24 cellular contexts compared by ENCODE assay signal in the genomic region with DNA sequence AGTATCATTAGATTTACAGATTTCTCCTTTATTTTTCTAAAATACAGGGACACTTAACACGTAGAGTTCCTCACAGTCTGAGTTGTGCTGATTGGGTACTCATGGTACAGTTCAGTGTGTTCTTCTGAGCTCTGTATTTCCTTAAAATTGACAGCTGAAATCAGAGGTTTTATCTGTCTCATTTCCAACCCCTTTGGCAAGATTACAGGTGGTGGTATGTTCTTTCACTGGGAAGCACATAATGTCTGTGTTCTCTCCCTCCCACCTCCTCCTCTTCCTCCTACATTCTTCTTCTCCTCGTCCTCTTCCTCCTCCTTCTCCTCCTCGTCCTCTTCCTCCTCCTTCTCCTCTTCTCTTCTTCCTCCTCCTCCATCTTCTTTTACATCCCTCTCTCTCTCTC.
DNase-seq lines count a peak whose midpoint lies in the region; ATAC-seq and TF ChIP-seq lines count a peak whose summit lies in the region.
"Had no signal": no experiment of that assay in that cellular context is flagged by ENCODE, and none has a peak within 500 bp of the region (broad histone marks: within the 10 kb centered on the region; RNA-seq: fewer than 3 reads in every experiment).

No MANE protein-coding gene starts in this region.

- H3K4me3 ChIP-seq in gastrocnemius medialis = no peak overlapping the region
- H3K4me3 ChIP-seq: A549, BLaER1, GM12878 had no signal

- no peak for TF ChIP-seq CTCF in glutamatergic neuron (IDR thresholded peaks at IDR 0.05; ENCODE audit: partially characterized antibody, unreplicated experiment)
- TF ChIP-seq CTCF in gastrocnemius medialis (IDR thresholded peaks at IDR 0.05 in 4 of 5, conservative IDR thresholded peaks at IDR 0.05 in 1 of 5) = no peak

- H3K27ac ChIP-seq in gastrocnemius medialis = peak overlapping the region; percentile 47 to 91 (median 70)
- H3K27ac ChIP-seq: 22Rv1, A549, BLaER1 had no signal

- no peak for TF ChIP-seq POLR2A in gastrocnemius medialis (IDR thresholded peaks at IDR 0.05)

- in situ Hi-C loops in gastrocnemius medialis (cut with MboI; ENCODE audit: low sequenced_read_pairs in 4 of 4) = no loop called here

- H3K27me3 ChIP-seq in gastrocnemius medialis = no peaks in the 10 kb centered on the region
- H3K27me3 ChIP-seq: BE2C, BLaER1 had no signal

- peak overlapping the region; percentile 53 for H3K27ac Mint-ChIP-seq in glutamatergic neuron (ENCODE audit: unreplicated experiment)
- H3K27ac Mint-ChIP-seq: CD14-positive monocyte; CD4-positive, CD25-positive, alpha-beta regulatory T cell; CD8-positive, alpha-beta memory T cell had no signal

- ATAC-seq in gastrocnemius medialis = peak; percentile 54 to 96
- ATAC-seq: A549, GM12878 had no signal

- peaks cover 6% of the 10 kb centered on the region for H3K27me3 Mint-ChIP-seq in glutamatergic neuron (ENCODE audit: unreplicated experiment)
- H3K27me3 Mint-ChIP-seq: CD4-positive, alpha-beta memory T cell had no signal

- peaks cover 4% of the 10 kb centered on the region for H3K36me3 Mint-ChIP-seq in glutamatergic neuron (ENCODE audit: unreplicated experiment)
- H3K36me3 Mint-ChIP-seq: CD14-positive monocyte; CD4-positive, alpha-beta memory T cell; CD4-positive, CD25-positive, alpha-beta regulatory T cell; CD8-positive, alpha-beta memory T cell had no signal

- H3K4me1 ChIP-seq in gastrocnemius medialis = peaks cover 25 to 57% of the 10 kb centered on the region in 2 donors

- H3K4me3 Mint-ChIP-seq in glutamatergic neuron (ENCODE audit: unreplicated experiment) = peak overlapping the region; percentile 33
- H3K4me3 Mint-ChIP-seq: CD4-positive, alpha-beta memory T cell; CD4-positive, CD25-positive, alpha-beta regulatory T cell; CD8-positive, alpha-beta memory T cell had no signal

- peaks cover 9% of the 10 kb centered on the region for H3K9me3 Mint-ChIP-seq in glutamatergic neuron (ENCODE audit: unreplicated experiment)
- H3K9me3 Mint-ChIP-seq: CD8-positive, alpha-beta memory T cell had no signal

- H3K36me3 ChIP-seq in gastrocnemius medialis = no peaks in the 10 kb centered on the region
- H3K36me3 ChIP-seq: BE2C, BLaER1 had no signal

- intact Hi-C loops in gastrocnemius medialis (cut with DNase I; ENCODE audit: low total_unique reads) = loop anchor here (5.0 kb wide), 1 partner anchor 49 kb away; no protein-coding TSS in a partner anchor

- peak; percentile 10 for DNase-seq in Ammon's horn (ENCODE audit: low spot score)
- no peak for DNase-seq in glutamatergic neuron
- peak in 1 of 2 donors; percentile 59 for DNase-seq in gastrocnemius medialis
- DNase-seq in NCI-H2029 (lab: John Stamatoyannopoulos, UW) = no peak
- no peak for DNase-seq in UCSD-AML1 (lab: John Stamatoyannopoulos, UW; ENCODE audit: unreplicated experiment)
- DNase-seq: AML-193; BE2C; C1 segment of cervical spinal cord; CD4-positive, alpha-beta memory T cell; CD4-positive, CD25-positive, alpha-beta regulatory T cell; CD8-positive, alpha-beta memory T cell; COR-L47; DMS 273 treated with DMSO at 0.1 percent for 48 hours; DMS153; DMS53; DMS79; DND-41; EL; GDM1 had no signal

- H3K9me3 ChIP-seq in gastrocnemius medialis = no peaks in the 10 kb centered on the region
- H3K9me3 ChIP-seq: A549, BE2C, BLaER1 had no signal

- peaks cover 59% of the 10 kb centered on the region for H3K4me1 Mint-ChIP-seq in glutamatergic neuron (ENCODE audit: low read depth, unreplicated experiment)
- H3K4me1 Mint-ChIP-seq: CD4-positive, alpha-beta memory T cell; CD4-positive, CD25-positive, alpha-beta regulatory T cell; CD8-positive, alpha-beta memory T cell had no signal
